10 cellular contexts compared by ENCODE assay signal in genomic region chr6:8904754-8905153, GRCh38.
DNase-seq lines count a peak whose midpoint lies in the region; ATAC-seq and TF ChIP-seq lines count a peak whose summit lies in the region.
"Had no signal": no experiment of that assay in that cellular context is flagged by ENCODE, and none has a peak within 500 bp of the region (broad histone marks: within the 10 kb centered on the region; RNA-seq: fewer than 3 reads in every experiment).

No MANE protein-coding gene starts in this region.

- H3K4me1 ChIP-seq in testis = no peaks in the 10 kb centered on the region

- no peaks in the 10 kb centered on the region for H3K36me3 ChIP-seq in testis (ENCODE audit: low read depth, missing control alignments)
- H3K36me3 ChIP-seq: thoracic aorta had no signal

- ATAC-seq in GM18519 (IDR thresholded peaks at IDR 0.05; ENCODE audit: low FRiP score, unreplicated experiment) (peak; percentile 75), HG03565 (IDR thresholded peaks at IDR 0.05; ENCODE audit: unreplicated experiment) (peak; percentile 72)
- no peak for ATAC-seq in stimulated activated naive CD8-positive, alpha-beta T cell treated with anti-CD3 and anti-CD28 coated beads, Interleukin-15, Interleukin-2, amounts not matched to agents 100 U/mL and 50 U/mL, for 24 hours

- 39 to 42% methylated on average over 3 of the region's 3 CpGs for WGBS in testis, 2 donors

- no peak overlapping the region for H3K27ac ChIP-seq in testis
- H3K27ac ChIP-seq: thoracic aorta had no signal

- intact Hi-C loops in testis (cut with DNase I; ENCODE audit: low total_unique reads) = no loop called here

- in situ Hi-C loops in ACHN (cut with HindIII; ENCODE audit: low pct_ligation_motif_present, low pct_unique_long_range_greater_than_20kb, low sequenced_read_pairs) = no loop called here
- in situ Hi-C loops in astrocyte of the spinal cord (cut with HindIII; ENCODE audit: low sequenced_read_pairs) = no loop called here

- no peaks in the 10 kb centered on the region for H3K27me3 ChIP-seq in testis

- DNase-seq in ACHN (peak; percentile 14), astrocyte of the spinal cord (ENCODE audit: low read depth, low spot score) (no peak), testis (no peak), SKM-1 treated with dmso at 0.1 percent for 144 hours (lab: John Stamatoyannopoulos, UW; ENCODE audit: unreplicated experiment) (no peak)
- DNase-seq in stimulated activated CD4-positive, alpha-beta T cell treated with anti-CD3 and anti-CD28 coated beads, Interleukin-4, amount 100 ng/mL, for 1 hour = no peak
- DNase-seq in stimulated activated naive CD8-positive, alpha-beta T cell treated with anti-CD3 and anti-CD28 coated beads, Interleukin-15, Interleukin-2, amounts not matched to agents 100 U/mL and 50 U/mL, for 24 hours = no peak
- DNase-seq: CD8-positive, alpha-beta memory T cell had no signal

- no peak for TF ChIP-seq POLR2A in testis (IDR thresholded peaks at IDR 0.05)

- H3K9me3 ChIP-seq in testis = no peaks in the 10 kb centered on the region
- H3K9me3 ChIP-seq: thoracic aorta had no signal

- TF ChIP-seq CTCF in astrocyte of the spinal cord (IDR thresholded peaks at IDR 0.05; ENCODE audit: low read depth, low read length) (peak; percentile 7), testis (IDR thresholded peaks at IDR 0.05) (no peak)

- H3K4me3 ChIP-seq in astrocyte of the spinal cord (ENCODE audit: low read depth, low read length) (no peak overlapping the region), testis (no peak overlapping the region)
- H3K4me3 ChIP-seq: thoracic aorta had no signal
